ENCODE assay signal across 9 cellular contexts in genomic region chr11:577611-577894, GRCh38. TPM values are rescaled to one million over a fixed set of nuclear protein-coding genes. Genes with fewer than 3 reads are reported as not detected.
DNase-seq lines count a peak whose midpoint lies in the region; ATAC-seq and TF ChIP-seq lines count a peak whose summit lies in the region.
"Had no signal": no experiment of that assay in that cellular context is flagged by ENCODE, and none has a peak within 500 bp of the region (broad histone marks: within the 10 kb centered on the region; RNA-seq: fewer than 3 reads in every experiment).

No MANE protein-coding gene starts in this region.

- H3K27ac Mint-ChIP-seq in MCF 10A (ENCODE audit: low read depth, unreplicated experiment) (no peak overlapping the region), mesothelial cell of epicardium (peak overlapping the region; percentile 93)

- H3K9me3 Mint-ChIP-seq in MCF 10A (ENCODE audit: unreplicated experiment) (no peaks in the 10 kb centered on the region), mesothelial cell of epicardium (no peaks in the 10 kb centered on the region)

- ATAC-seq in Right ventricle myocardium inferior = no peak

- no peak for TF ChIP-seq POLR2A in vagina (IDR thresholded peaks at IDR 0.05)

- H3K27me3 Mint-ChIP-seq in MCF 10A (ENCODE audit: insufficient read depth, unreplicated experiment) (no peaks in the 10 kb centered on the region), mesothelial cell of epicardium (ENCODE audit: low read depth) (peaks cover 4% of the 10 kb centered on the region)

- BruUV-seq in MCF 10A (replicated peaks; lab: Mats Ljungman, UMichigan) = no TSS peak

- H3K4me1 Mint-ChIP-seq in MCF 10A (ENCODE audit: insufficient read depth, unreplicated experiment) (peaks cover 34% of the 10 kb centered on the region), mesothelial cell of epicardium (peaks cover 46% of the 10 kb centered on the region)

- TF ChIP-seq CTCF in right atrium auricular region (IDR thresholded peaks at IDR 0.05) = no peak
- TF ChIP-seq CTCF in MCF 10A (IDR thresholded peaks at IDR 0.05; ENCODE audit: unreplicated experiment) = no peak
- TF ChIP-seq CTCF in mesothelial cell of epicardium (IDR thresholded peaks at IDR 0.05; ENCODE audit: unreplicated experiment) = no peak
- no peak for TF ChIP-seq CTCF in vagina (IDR thresholded peaks at IDR 0.05)

- H3K36me3 Mint-ChIP-seq in MCF 10A (ENCODE audit: insufficient read depth, unreplicated experiment) (peaks cover 13% of the 10 kb centered on the region), mesothelial cell of epicardium (peaks cover 3% of the 10 kb centered on the region)

- DNase-seq in right atrium auricular region (ENCODE audit: low spot score) (no peak), Right ventricle myocardium inferior (ENCODE audit: missing footprints) (no peak), MCF 10A (ENCODE audit: unreplicated experiment) (no peak), mesothelial cell of epicardium (ENCODE audit: low spot score in 2 of 2, unreplicated experiment in 2 of 2) (no peak), vagina (ENCODE audit: extremely low spot score in 2 of 2) (no peak), kidney glomerular epithelial cell (lab: John Stamatoyannopoulos, UW) (no peak), NCI-H446 (lab: John Stamatoyannopoulos, UW) (no peak), glomerular visceral epithelial cell (ENCODE audit: extremely low spot score) (no peak)

- intact Hi-C loops in Right ventricle myocardium inferior (cut with DNase I) (loop anchor here (5.0 kb wide), 1 partner anchor 35 kb away; no protein-coding TSS in a partner anchor), MCF 10A (cut with micrococcal nuclease) (no loop called here), vagina (cut with DNase I) (no loop called here)

- H3K27ac ChIP-seq in right atrium auricular region (peak overlapping the region in 1 of 2 donors; percentile 89), vagina (peak overlapping the region; percentile 84)

- peak overlapping the region; percentile 84 to 87 for H3K4me3 ChIP-seq in right atrium auricular region
- peak overlapping the region; percentile 75 to 83 for H3K4me3 ChIP-seq in vagina

- H3K27me3 ChIP-seq in right atrium auricular region (no peaks in the 10 kb centered on the region), vagina (no peaks in the 10 kb centered on the region)

- CTCF ChIA-PET in MCF 10A (lab: Yijun Ruan, JAX) = interaction anchor here (0.9 kb wide), 1 partner anchor 22 kb away, joined by 3 read pairs; no protein-coding TSS in a partner anchor

- H3K9me3 ChIP-seq in right atrium auricular region = no peaks in the 10 kb centered on the region
- H3K9me3 ChIP-seq in vagina = no peaks in the 10 kb centered on the region

- H3K4me1 ChIP-seq in right atrium auricular region = peaks cover 0 to 65% of the 10 kb centered on the region in 2 donors
- H3K4me1 ChIP-seq in vagina = peaks cover 56% of the 10 kb centered on the region

- peaks cover 10% of the 10 kb centered on the region for H3K36me3 ChIP-seq in right atrium auricular region
- peaks cover 0 to 4% of the 10 kb centered on the region in 2 donors for H3K36me3 ChIP-seq in vagina

- H3K4me3 Mint-ChIP-seq in MCF 10A (ENCODE audit: unreplicated experiment) (peak overlapping the region; percentile 79), mesothelial cell of epicardium (peak overlapping the region; percentile 86)

- POLR2A ChIA-PET in MCF 10A (lab: Yijun Ruan, JAX) = interaction anchor here (0.7 to 2.5 kb wide), 13 partner anchors 11 to 227 kb away, joined by 3 to 17 read pairs (median 6); partner anchors contain the start of genes HRAS, PIDD1 and TMEM80

RNA-seq across cellular contexts. Expression of gene PHRF1, which starts 1.3 kb away (rescaled TPM):
- total RNA-seq in right atrium auricular region (10 to 100 TPM; 12.4 to 14.2 TPM), Right ventricle myocardium inferior (16.6 TPM), MCF 10A (2022) (29.9 and 31.8 TPM in 2 replicates), mesothelial cell of epicardium (48.2 to 51.1 TPM (median 49.7 TPM) in 3 replicates), vagina (26.0 TPM)

RNA-seq across cellular contexts. Expression of gene RASSF7, which starts 16.8 kb away (rescaled TPM):
- total RNA-seq in right atrium auricular region (10 to 100 TPM in 1 of 2 donors, 1 to 10 TPM in 1; 8.5 to 13.0 TPM), Right ventricle myocardium inferior (3.9 TPM), MCF 10A (2022) (11.4 and 13.3 TPM in 2 replicates), mesothelial cell of epicardium (29.3 to 32.3 TPM (median 32.1 TPM) in 3 replicates), vagina (14.7 TPM)

RNA-seq across cellular contexts. Expression of gene LMNTD2, which starts 17.0 kb away (rescaled TPM):
- total RNA-seq in right atrium auricular region (under 1 TPM; 0.33 to 0.86 TPM), Right ventricle myocardium inferior (0.14 TPM), MCF 10A (2022) (6.1 and 8.0 TPM in 2 replicates), mesothelial cell of epicardium (16.5 to 17.4 TPM (median 16.6 TPM) in 3 replicates), vagina (1.7 TPM)

RNA-seq across cellular contexts. Expression of gene IRF7, which starts 38.2 kb away (rescaled TPM):
- total RNA-seq in right atrium auricular region (10 to 100 TPM in 1 of 2 donors, 1 to 10 TPM in 1; 9.6 to 14.9 TPM), Right ventricle myocardium inferior (13.2 TPM), MCF 10A (2022) (7.7 and 9.5 TPM in 2 replicates), mesothelial cell of epicardium (20.8 to 24.5 TPM (median 21.9 TPM) in 3 replicates), vagina (18.9 TPM)
- total RNA-seq: HT1080 had no signal

RNA-seq across cellular contexts. Expression of gene LRRC56, which starts 40.2 kb away (rescaled TPM):
- under 1 TPM; 0.12 to 0.15 TPM for total RNA-seq in right atrium auricular region
- total RNA-seq in Right ventricle myocardium inferior = 0.16 TPM
- 0.54 and 0.75 TPM in 2 replicates for total RNA-seq in MCF 10A (2022)
- 3.0 to 3.4 TPM (median 3.2 TPM) in 3 replicates for total RNA-seq in mesothelial cell of epicardium
- total RNA-seq in vagina = 0.49 TPM
- total RNA-seq: HT1080 had no signal
